In genomic region chr1:212667223-212668139, GRCh38 we compare ENCODE assay signal across 8 cellular contexts. TPM values are rescaled to one million over a fixed set of nuclear protein-coding genes. Genes with fewer than 3 reads are reported as not detected.
DNase-seq lines count a peak whose midpoint lies in the region; ATAC-seq and TF ChIP-seq lines count a peak whose summit lies in the region.

No MANE protein-coding gene starts in this region.

- peaks cover 0 to 5% (median 0%) of the 10 kb centered on the region in 9 donors for H3K27me3 ChIP-seq in heart left ventricle

- no peak for ATAC-seq in activated CD8-positive, alpha-beta T cell treated with anti-CD3 and anti-CD28 coated beads, Interleukin-2, amount 10 ng/mL, durations not matched to agents 7 days and 5 days
- ATAC-seq in heart left ventricle: peak; percentile 29 to 79 (median 66)

- TF ChIP-seq CTCF in heart left ventricle (IDR thresholded peaks at IDR 0.05): no peak

- CTCF ChIA-PET in activated CD8-positive, alpha-beta T cell treated with anti-CD3 and anti-CD28 coated beads, Interleukin-2, amount 10 ng/mL, durations not matched to agents 7 days and 5 days (lab: Charles Lee): interaction anchor here (0.9 to 5.7 kb wide), 17 partner anchors 10 to 328 kb away, joined by 3 to 65 read pairs (median 7); partner anchors contain the start of genes BATF3, NSL1 and TATDN3

- peaks cover 0 to 60% (median 23%) of the 10 kb centered on the region in 12 donors for H3K4me1 ChIP-seq in heart left ventricle

- H3K27ac Mint-ChIP-seq in activated CD8-positive, alpha-beta T cell treated with anti-CD3 and anti-CD28 coated beads, Interleukin-2, amount 10 ng/mL, durations not matched to agents 7 days and 5 days: no peak overlapping the region

- H3K36me3 Mint-ChIP-seq in activated CD8-positive, alpha-beta T cell treated with anti-CD3 and anti-CD28 coated beads, Interleukin-2, amount 10 ng/mL, durations not matched to agents 7 days and 5 days (ENCODE audit: low read depth): no peaks in the 10 kb centered on the region

- H3K27me3 Mint-ChIP-seq in activated CD8-positive, alpha-beta T cell treated with anti-CD3 and anti-CD28 coated beads, Interleukin-2, amount 10 ng/mL, durations not matched to agents 7 days and 5 days (ENCODE audit: low read depth): peaks cover 6% of the 10 kb centered on the region

- no peak overlapping the region for H3K4me3 Mint-ChIP-seq in activated CD8-positive, alpha-beta T cell treated with anti-CD3 and anti-CD28 coated beads, Interleukin-2, amount 10 ng/mL, durations not matched to agents 7 days and 5 days

- H3K4me3 ChIP-seq in heart left ventricle (peak overlapping the region in 6 of 12 donors; percentile 4 to 15 (median 10)), skeletal muscle cell (ENCODE audit: low read depth, low read length) (peak overlapping the region; percentile 16)

- DNase-seq in GM03348 (ENCODE audit: low spot score): peak; percentile 90
- peak; percentile 91 for DNase-seq in HT1080 (ENCODE audit: low read depth)
- DNase-seq in activated CD8-positive, alpha-beta T cell treated with anti-CD3 and anti-CD28 coated beads, Interleukin-2, amount 10 ng/mL, durations not matched to agents 7 days and 5 days: peak; percentile 26
- DNase-seq in heart left ventricle: peak; percentile 41 to 71 (median 58)
- peak; percentile 91 for DNase-seq in skeletal muscle cell (ENCODE audit: low read depth)
- no peak for DNase-seq in GF-D8 (lab: John Stamatoyannopoulos, UW)
- DNase-seq in activated CD4-positive, alpha-beta T cell treated with anti-CD3 and anti-CD28 coated beads for 4 hours: no peak
- no peak for DNase-seq in activated effector memory CD4-positive, alpha-beta T cell treated with Interleukin-2 at 50 U/mL for 16 hours

- POLR2A ChIA-PET in activated CD8-positive, alpha-beta T cell treated with anti-CD3 and anti-CD28 coated beads, Interleukin-2, amount 10 ng/mL, durations not matched to agents 7 days and 5 days (lab: Charles Lee): interaction anchor here (0.9 kb wide), 1 partner anchor 59 kb away, joined by 3 read pairs; the partner anchor contains the start of gene ATF3

- H3K9me3 Mint-ChIP-seq in activated CD8-positive, alpha-beta T cell treated with anti-CD3 and anti-CD28 coated beads, Interleukin-2, amount 10 ng/mL, durations not matched to agents 7 days and 5 days (ENCODE audit: insufficient read depth): no peaks in the 10 kb centered on the region

- no peak for TF ChIP-seq POLR2A in heart left ventricle (IDR thresholded peaks at IDR 0.05)

- peaks cover 49% of the 10 kb centered on the region for H3K4me1 Mint-ChIP-seq in activated CD8-positive, alpha-beta T cell treated with anti-CD3 and anti-CD28 coated beads, Interleukin-2, amount 10 ng/mL, durations not matched to agents 7 days and 5 days (ENCODE audit: low read depth)

- intact Hi-C loops in heart left ventricle (cut with DNase I): loop anchor here in 7 of 10 donors (2.0 to 10.0 kb wide), 7 partner anchors 35 to 327 kb away; partner anchors contain the start of gene ATF3 (in 2 of the 7)

- H3K36me3 ChIP-seq in heart left ventricle: no peaks in the 10 kb centered on the region

- H3K9me3 ChIP-seq in heart left ventricle: no peaks in the 10 kb centered on the region

- WGBS in heart left ventricle, 4 donors: 49 to 55% (median 51%) methylated on average over 9 of the region's 9 CpGs

- peak overlapping the region in 11 of 12 donors; percentile 20 to 85 (median 65) for H3K27ac ChIP-seq in heart left ventricle

RNA-seq across cellular contexts. Expression of gene BATF3, which starts 32.2 kb away (rescaled TPM):
- total RNA-seq in HT1080 (2014; rRNA removed; shearing (Covaris generic)): 17.4 and 23.2 TPM in 2 replicates
- polyA plus RNA-seq in HT1080 (2015; cell fraction: cytosol; rRNA removed): 3.8 and 8.0 TPM in 2 replicates
- 2.4 and 4.8 TPM in 2 replicates for polyA plus RNA-seq in HT1080 (2015; cell fraction: nucleus; rRNA removed)
- 10 to 100 TPM; 31.3 to 32.6 TPM for total RNA-seq in activated CD8-positive, alpha-beta T cell treated with anti-CD3 and anti-CD28 coated beads, Interleukin-2, amount 10 ng/mL, durations not matched to agents 7 days and 5 days
- total RNA-seq in heart left ventricle: 1 to 10 TPM in 4 of 9 donors, under 1 TPM in 4, not detected in 1; 0.50 to 8.9 (median 1.2) TPM
- polyA plus RNA-seq in heart left ventricle: 1 to 10 TPM in 1 of 2 donors, under 1 TPM in 1; 0.69 to 1.4 TPM

RNA-seq across cellular contexts. Expression of gene ATF3, which starts 58.9 kb away (rescaled TPM):
- total RNA-seq in HT1080 (2014; rRNA removed; shearing (Covaris generic)): 2.6 and 4.9 TPM in 2 replicates
- polyA plus RNA-seq in HT1080 (2015; cell fraction: cytosol; rRNA removed): 12.6 and 13.3 TPM in 2 replicates
- 12.0 and 12.8 TPM in 2 replicates for polyA plus RNA-seq in HT1080 (2015; cell fraction: nucleus; rRNA removed)
- 10 to 100 TPM; 12.1 to 12.5 TPM for total RNA-seq in activated CD8-positive, alpha-beta T cell treated with anti-CD3 and anti-CD28 coated beads, Interleukin-2, amount 10 ng/mL, durations not matched to agents 7 days and 5 days
- total RNA-seq in heart left ventricle: 10 to 100 TPM in 5 of 9 donors, 1 to 10 TPM in 4; 4.6 to 49.0 (median 11.0) TPM
- polyA plus RNA-seq in heart left ventricle: 10 to 100 TPM; 17.8 to 74.5 TPM

Comparison
In these comparisons a context has a peak if more than half of its experiments do, and no peak if none do; other contexts are left out.
1. DNase-seq: peak in GM03348 (single experiment), HT1080 (single experiment), activated CD8-positive, alpha-beta T cell treated with anti-CD3 and anti-CD28 coated beads, Interleukin-2, amount 10 ng/mL, durations not matched to agents 7 days and 5 days (single experiment), heart left ventricle (5 of 5) and skeletal muscle cell (single experiment); none in GF-D8 (single experiment), activated CD4-positive, alpha-beta T cell treated with anti-CD3 and anti-CD28 coated beads for 4 hours (0 of 2) and activated effector memory CD4-positive, alpha-beta T cell treated with Interleukin-2 at 50 U/mL for 16 hours (single experiment).